Comparison of ENCODE assay signal across 8 cellular contexts in the genomic region with DNA sequence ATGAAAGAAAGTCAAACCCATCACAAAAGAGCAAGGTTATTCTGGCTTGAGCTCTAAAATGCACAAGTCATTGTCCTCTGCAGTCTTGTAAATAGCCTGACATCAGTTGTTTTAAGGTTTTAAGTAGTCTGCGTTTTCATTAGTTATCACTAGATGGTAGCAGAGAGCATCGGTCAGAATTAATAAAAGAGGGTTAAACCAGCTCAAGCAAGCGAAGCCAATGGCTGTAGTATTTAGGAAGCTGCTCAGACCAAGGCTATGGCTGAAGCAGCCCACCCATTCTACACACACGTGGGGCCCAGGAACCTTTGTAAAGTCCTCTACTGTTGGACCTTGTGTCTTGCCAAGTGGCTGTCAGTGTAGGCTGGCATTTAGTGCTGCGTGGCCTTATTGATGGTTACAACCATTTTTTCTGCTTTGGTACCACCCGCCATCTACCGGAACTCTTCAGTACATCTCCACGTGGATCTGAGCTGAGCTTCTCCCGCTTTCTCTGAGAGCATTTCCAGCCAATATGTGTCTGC. TPM values are rescaled to one million over a fixed set of nuclear protein-coding genes. Genes with fewer than 3 reads are reported as not detected.
A peak's percentile ranks its signal among the peaks of the same experiment; 100 is the strongest.
DNase-seq lines count a peak whose midpoint lies in the region; ATAC-seq and TF ChIP-seq lines count a peak whose summit lies in the region.
"Had no signal": no experiment of that assay in that cellular context is flagged by ENCODE, and none has a peak within 500 bp of the region (broad histone marks: within the 10 kb centered on the region; RNA-seq: fewer than 3 reads in every experiment).

No MANE protein-coding gene starts in this region.

- H4K20me1 ChIP-seq in DND-41 (ENCODE audit: insufficient read depth, low read length) = no peaks in the 10 kb centered on the region

- no peaks in the 10 kb centered on the region for H3K36me3 Mint-ChIP-seq in MCF 10A (ENCODE audit: insufficient read depth, unreplicated experiment)
- H3K36me3 Mint-ChIP-seq: activated naive CD4-positive, alpha-beta T cell treated with anti-CD3 and anti-CD28 coated beads, Interleukin-2, amount 50 U/mL, for 24 hours had no signal

- ATAC-seq in DND-41 (ENCODE audit: insufficient read depth, low read depth) = peak; percentile 8; the same call in 1 of the 3 replicates
- ATAC-seq in thoracic aorta (ENCODE audit: insufficient number of reproducible peaks, low FRiP score, low read depth) = no peak
- ATAC-seq in GM18519 (IDR thresholded peaks at IDR 0.05; ENCODE audit: low FRiP score, unreplicated experiment) = no peak

- H3K27me3 ChIP-seq in DND-41 (ENCODE audit: insufficient read depth, low read length, poor library complexity) (no peaks in the 10 kb centered on the region), HUES48 (ENCODE audit: control insufficient read depth, insufficient read depth, low read length) (no peaks in the 10 kb centered on the region), kidney epithelial cell (ENCODE audit: control insufficient read depth, insufficient read depth, low read length) (no peaks in the 10 kb centered on the region), thoracic aorta (replicated peaks; ENCODE audit: insufficient read depth) (no peaks in the 10 kb centered on the region)

- H3K9me3 ChIP-seq in DND-41 (ENCODE audit: insufficient read depth, low read length, severe bottlenecking) = no peaks in the 10 kb centered on the region
- H3K9me3 ChIP-seq in HUES48 (ENCODE audit: control insufficient read depth, insufficient read depth, low read length) = peaks cover 6% of the 10 kb centered on the region; the same call in 1 of the 2 replicates
- no peaks in the 10 kb centered on the region for H3K9me3 ChIP-seq in thoracic aorta

- H3K36me3 ChIP-seq in DND-41 (ENCODE audit: insufficient read depth, low read length) = peaks cover 8% of the 10 kb centered on the region; the same call in 1 of the 2 replicates
- H3K36me3 ChIP-seq in HUES48 (ENCODE audit: control insufficient read depth, insufficient read depth, low read length) = no peaks in the 10 kb centered on the region
- no peaks in the 10 kb centered on the region for H3K36me3 ChIP-seq in kidney epithelial cell (ENCODE audit: control insufficient read depth, insufficient read depth, low read length)
- no peaks in the 10 kb centered on the region for H3K36me3 ChIP-seq in thoracic aorta

- peak overlapping the region; percentile 84 for H3K9ac ChIP-seq in DND-41 (ENCODE audit: low read depth, low read length)
- no peak overlapping the region for H3K9ac ChIP-seq in HUES48 (ENCODE audit: low read depth, low read length)

- peak overlapping the region; percentile 64 for H2AFZ ChIP-seq in DND-41 (ENCODE audit: low read depth, low read length)

- H3K4me1 ChIP-seq in DND-41 (ENCODE audit: insufficient read depth, low read length) (peaks cover 51% of the 10 kb centered on the region), HUES48 (ENCODE audit: control insufficient read depth, insufficient read depth, low read length) (0 out of 2 replicates have a peak, but pooled peaks cover 3% of the 10 kb centered on the region), thoracic aorta (ENCODE audit: control insufficient read depth in 1 of 2, low read depth in 2 of 2) (no peaks in the 10 kb centered on the region)

- no TSS peak for BruUV-seq in MCF 10A (replicated peaks; lab: Mats Ljungman, UMichigan)

- H3K79me2 ChIP-seq in DND-41 (ENCODE audit: insufficient read depth, low read length) = peaks cover 32% of the 10 kb centered on the region

- no peak overlapping the region for H3K27ac Mint-ChIP-seq in MCF 10A (ENCODE audit: low read depth, unreplicated experiment)
- H3K27ac Mint-ChIP-seq: activated naive CD4-positive, alpha-beta T cell treated with anti-CD3 and anti-CD28 coated beads, Interleukin-2, amount 50 U/mL, for 24 hours had no signal

- H3K27ac ChIP-seq in DND-41 (ENCODE audit: low read length) (peak overlapping the region; percentile 99), HUES48 (ENCODE audit: low read depth, low read length) (peak overlapping the region; percentile 44), thoracic aorta (no peak overlapping the region)

- intact Hi-C loops in MCF 10A (cut with micrococcal nuclease) = loop anchor here (1.0 to 5.0 kb wide), 2 partner anchors 58 to 240 kb away; no protein-coding TSS in a partner anchor

- H3K4me3 ChIP-seq in DND-41 (ENCODE audit: low read depth in 1 of 2, low read length in 2 of 2) (peak overlapping the region in 1 of 2 experiments; percentile 71; a peak in 2 of 4 replicates), HUES48 (ENCODE audit: low read depth, low read length) (no peak overlapping the region), kidney epithelial cell (ENCODE audit: low read depth, low read length) (no peak overlapping the region), thoracic aorta (no peak overlapping the region)

- peak; percentile 83 for TF ChIP-seq CTCF in DND-41 (IDR thresholded peaks at IDR 0.05; ENCODE audit: borderline replicate concordance, extremely low read depth, low read length, poor library complexity, severe bottlenecking)
- TF ChIP-seq CTCF in MCF 10A (IDR thresholded peaks at IDR 0.05; ENCODE audit: unreplicated experiment) = peak; percentile 61
- peak; percentile 53 for TF ChIP-seq CTCF in kidney epithelial cell (IDR thresholded peaks at IDR 0.05; ENCODE audit: insufficient read depth, low read length, poor library complexity, severe bottlenecking)
- TF ChIP-seq CTCF in thoracic aorta (IDR thresholded peaks at IDR 0.05) = peak; percentile 63

- POLR2A ChIA-PET in MCF 10A (lab: Yijun Ruan, JAX) = interaction anchor here (0.6 to 2.5 kb wide), 14 partner anchors 9 to 288 kb away, joined by 3 to 30 read pairs (median 5); partner anchors contain the start of genes THOP1, ZNF57 and ZNF77

- peak overlapping the region; percentile 88 for H3K4me2 ChIP-seq in DND-41 (ENCODE audit: insufficient read depth, low read length)

- DNase-seq in DND-41 (peak; percentile 51), NCI-H82 treated with DMSO at 0.1 percent for 48 hours (lab: John Stamatoyannopoulos, UW; ENCODE audit: unreplicated experiment) (peak; percentile 35), MCF 10A (ENCODE audit: unreplicated experiment) (peak; percentile 70), kidney epithelial cell (ENCODE audit: low read depth) (no peak), thoracic aorta (ENCODE audit: low spot score) (no peak)

- no peaks in the 10 kb centered on the region for H3K4me1 Mint-ChIP-seq in MCF 10A (ENCODE audit: insufficient read depth, unreplicated experiment)

- no peaks in the 10 kb centered on the region for H3K27me3 Mint-ChIP-seq in MCF 10A (ENCODE audit: insufficient read depth, unreplicated experiment)
- H3K27me3 Mint-ChIP-seq: activated naive CD4-positive, alpha-beta T cell treated with anti-CD3 and anti-CD28 coated beads, Interleukin-2, amount 50 U/mL, for 24 hours had no signal

- no peaks in the 10 kb centered on the region for H3K9me3 Mint-ChIP-seq in MCF 10A (ENCODE audit: unreplicated experiment)
- H3K9me3 Mint-ChIP-seq: activated naive CD4-positive, alpha-beta T cell treated with anti-CD3 and anti-CD28 coated beads, Interleukin-2, amount 50 U/mL, for 24 hours had no signal

- CTCF ChIA-PET in MCF 10A (lab: Yijun Ruan, JAX) = interaction anchor here (0.6 to 4.9 kb wide), 29 partner anchors 9 to 1765 kb away, joined by 3 to 41 read pairs (median 3); partner anchors contain the start of genes ZNF554, ZNF555, ZNF556 and ZNF57

- H3K4me3 Mint-ChIP-seq in MCF 10A (ENCODE audit: unreplicated experiment) = no peak overlapping the region

RNA-seq across cellular contexts. Expression of gene ZNF57, which starts 13.3 kb away (rescaled TPM):
- total RNA-seq in MCF 10A (2022) (4.8 and 5.5 TPM in 2 replicates), kidney epithelial cell (1.6 and 3.0 TPM in 2 replicates), thoracic aorta (1 to 10 TPM; 4.0 to 4.2 TPM)

RNA-seq across cellular contexts. Expression of gene ZNF556, which starts 20.3 kb away (rescaled TPM):
- total RNA-seq in MCF 10A (2022) (not detected in 2 replicates), kidney epithelial cell (0.07 TPM in 1 of 2 replicates, not detected in the other), thoracic aorta (under 1 TPM in 1 of 2 donors, not detected in 1; 0.49 TPM)

RNA-seq across cellular contexts. Expression of gene ZNF555, which starts 46.2 kb away (rescaled TPM):
- total RNA-seq in MCF 10A (2022) (4.9 and 6.6 TPM in 2 replicates), kidney epithelial cell (5.9 and 7.4 TPM in 2 replicates), thoracic aorta (10 to 100 TPM in 1 of 2 donors, 1 to 10 TPM in 1; 5.4 to 12.5 TPM)

RNA-seq across cellular contexts. Expression of gene ZNF77, which starts 57.3 kb away (rescaled TPM):
- total RNA-seq in MCF 10A (2022) (4.7 and 4.9 TPM in 2 replicates), kidney epithelial cell (3.1 and 5.0 TPM in 2 replicates), thoracic aorta (1 to 10 TPM; 1.2 to 4.6 TPM)

Comparison
In these comparisons a context has a peak if more than half of its experiments do, and no peak if none do; other contexts are left out.
1. DNase-seq: peak in DND-41 (single experiment), NCI-H82 treated with DMSO at 0.1 percent for 48 hours (single experiment) and MCF 10A (single experiment); none in kidney epithelial cell (single experiment) and thoracic aorta (single experiment).
2. H3K27ac ChIP-seq: peak in DND-41 (single experiment) and HUES48 (single experiment); none in thoracic aorta (0 of 2).
3. Peak in every context shown above with its lines, with median percentiles within 50 percentile points of each other: CTCF ChIP-seq.